In the genomic region with DNA sequence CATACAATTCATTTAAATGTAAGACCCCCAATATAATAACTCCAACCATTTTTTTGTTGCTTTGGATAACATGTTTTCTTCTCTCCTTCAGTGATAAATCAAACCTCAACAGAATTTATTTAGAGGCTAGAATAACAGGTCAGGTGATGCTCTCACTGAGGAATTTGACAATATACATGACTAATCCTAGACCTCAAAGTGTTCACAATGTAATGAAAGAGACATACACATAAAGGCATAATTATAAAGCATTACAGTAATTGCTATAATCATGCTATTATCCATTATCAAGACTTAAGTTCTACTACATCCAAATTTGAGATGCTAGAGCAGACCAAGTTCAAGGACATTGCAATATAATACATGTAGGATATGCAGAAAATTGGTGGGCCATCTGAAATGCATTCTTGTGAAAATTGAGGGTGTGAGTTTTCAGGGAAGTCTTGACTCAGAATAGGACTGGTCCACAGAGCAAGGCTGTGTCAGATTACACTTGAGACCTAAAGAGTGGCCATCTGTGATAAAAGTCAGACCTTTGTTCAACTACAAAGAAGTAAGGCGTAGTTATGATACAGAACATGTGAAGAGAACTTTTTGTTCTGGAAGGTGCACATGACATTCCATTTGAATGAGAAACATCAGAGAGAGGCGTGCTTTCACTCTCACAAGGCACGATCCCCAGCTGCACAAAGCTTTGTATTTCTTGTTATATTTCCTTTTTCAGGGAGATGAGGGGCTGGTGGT, we compare ENCODE assay signal across 16 cellular contexts. TPM values are rescaled to one million over a fixed set of nuclear protein-coding genes. Genes with fewer than 3 reads are reported as not detected.
DNase-seq lines count a peak whose midpoint lies in the region; ATAC-seq and TF ChIP-seq lines count a peak whose summit lies in the region.
"Had no signal": no experiment of that assay in that cellular context is flagged by ENCODE, and none has a peak within 500 bp of the region (broad histone marks: within the 10 kb centered on the region; RNA-seq: fewer than 3 reads in every experiment).

No MANE protein-coding gene starts in this region.

- H3K4me1 Mint-ChIP-seq in naive thymus-derived CD4-positive, alpha-beta T cell: peaks cover 0 to 2% (median 0%) of the 10 kb centered on the region in 7 donors
- H3K4me1 Mint-ChIP-seq: activated naive CD8-positive, alpha-beta T cell treated with anti-CD3 and anti-CD28 coated beads for 36 hours had no signal

- H2AFZ ChIP-seq in hepatocyte: no peak overlapping the region

- no peaks in the 10 kb centered on the region for H3K36me3 Mint-ChIP-seq in naive thymus-derived CD4-positive, alpha-beta T cell
- H3K36me3 Mint-ChIP-seq: activated naive CD8-positive, alpha-beta T cell treated with anti-CD3 and anti-CD28 coated beads for 36 hours had no signal

- no peaks in the 10 kb centered on the region for H3K79me2 ChIP-seq in hepatocyte

- no peaks in the 10 kb centered on the region for H3K9me2 ChIP-seq in hepatocyte (replicated peaks; ENCODE audit: insufficient read depth)

- intact Hi-C loops in naive thymus-derived CD4-positive, alpha-beta T cell (cut with micrococcal nuclease): no loop called here

- DNase-seq in COLO829 (ENCODE audit: low spot score) (peak; percentile 85), M059J (ENCODE audit: low read depth) (peak; percentile 71), astrocyte of the hippocampus (ENCODE audit: low read depth, low spot score) (peak; percentile 66), hepatocyte (ENCODE audit: low spot score) (no peak)
- DNase-seq in naive thymus-derived CD4-positive, alpha-beta T cell: no peak
- DNase-seq: activated naive CD8-positive, alpha-beta T cell treated with anti-CD3 and anti-CD28 coated beads for 36 hours; DMS53; effector CD4-positive, alpha-beta T cell; mesendoderm; NCI-H1048; NCI-H82; pancreas; SJCRH30 had no signal

- no peaks in the 10 kb centered on the region for H4K20me1 ChIP-seq in hepatocyte (ENCODE audit: insufficient read depth, poor library complexity, severe bottlenecking)

- H3K4me2 ChIP-seq in hepatocyte: no peak overlapping the region

- H3K9me3 Mint-ChIP-seq in naive thymus-derived CD4-positive, alpha-beta T cell: peaks cover 0 to 3% (median 0%) of the 10 kb centered on the region in 11 donors
- H3K9me3 Mint-ChIP-seq: activated naive CD8-positive, alpha-beta T cell treated with anti-CD3 and anti-CD28 coated beads for 36 hours had no signal

- CTCF ChIA-PET in naive thymus-derived CD4-positive, alpha-beta T cell (lab: Charles Lee): interaction anchor here (1.0 kb wide), 1 partner anchor 11 kb away, joined by 3 read pairs; no protein-coding TSS in a partner anchor

- peaks cover 33 to 56% (median 42%) of the 10 kb centered on the region in 5 donors for H3K27me3 Mint-ChIP-seq in naive thymus-derived CD4-positive, alpha-beta T cell

- peak overlapping the region; percentile 67 for H3K27ac ChIP-seq in hepatocyte
- no peak overlapping the region for H3K27ac ChIP-seq in naive thymus-derived CD4-positive, alpha-beta T cell (ENCODE audit: low read depth, low read length)
- H3K27ac ChIP-seq: pancreas, SJCRH30 had no signal

- WGBS in hepatocyte (ENCODE audit: low lambda C conversion rate, missing lambda C conversion rate): 54% methylated on average over 3 of the region's 3 CpGs

- no peak overlapping the region for H3K4me3 Mint-ChIP-seq in naive thymus-derived CD4-positive, alpha-beta T cell
- H3K4me3 Mint-ChIP-seq: activated naive CD8-positive, alpha-beta T cell treated with anti-CD3 and anti-CD28 coated beads for 36 hours had no signal

- no peak for ATAC-seq in naive thymus-derived CD4-positive, alpha-beta T cell
- ATAC-seq in GM21737 (IDR thresholded peaks at IDR 0.05; ENCODE audit: unreplicated experiment) (no peak), HG02884 (IDR thresholded peaks at IDR 0.05; ENCODE audit: unreplicated experiment) (no peak), GM21367 (IDR thresholded peaks at IDR 0.05; ENCODE audit: unreplicated experiment) (no peak)
- ATAC-seq: pancreas had no signal

- H3K4me1 ChIP-seq in hepatocyte (ENCODE audit: insufficient read depth): peaks cover 5% of the 10 kb centered on the region
- no peaks in the 10 kb centered on the region for H3K4me1 ChIP-seq in naive thymus-derived CD4-positive, alpha-beta T cell (ENCODE audit: control insufficient read depth in 2 of 2, insufficient read depth in 2 of 2, low read length in 2 of 2)
- H3K4me1 ChIP-seq: pancreas had no signal

- POLR2A ChIA-PET in naive thymus-derived CD4-positive, alpha-beta T cell (lab: Charles Lee): no interaction called here

- no peaks in the 10 kb centered on the region for H3K27me3 ChIP-seq in hepatocyte
- H3K27me3 ChIP-seq in naive thymus-derived CD4-positive, alpha-beta T cell (ENCODE audit: control insufficient read depth in 2 of 2, insufficient read depth in 2 of 2, low read length in 2 of 2): peaks cover 0 to 5% of the 10 kb centered on the region in 2 donors
- H3K27me3 ChIP-seq: pancreas, SJCRH30 had no signal

- H3K4me3 ChIP-seq in hepatocyte: no peak overlapping the region
- no peak overlapping the region for H3K4me3 ChIP-seq in naive thymus-derived CD4-positive, alpha-beta T cell (ENCODE audit: low read length)
- H3K4me3 ChIP-seq: pancreas, SJCRH30 had no signal

- no peaks in the 10 kb centered on the region for H3K36me3 ChIP-seq in hepatocyte (replicated peaks; ENCODE audit: insufficient read depth, low read depth)
- no peaks in the 10 kb centered on the region for H3K36me3 ChIP-seq in naive thymus-derived CD4-positive, alpha-beta T cell (ENCODE audit: control insufficient read depth in 2 of 3, insufficient read depth in 3 of 3, low read length in 3 of 3)
- H3K36me3 ChIP-seq: pancreas, SJCRH30 had no signal

- H3K9me3 ChIP-seq in hepatocyte (ENCODE audit: low read depth): no peaks in the 10 kb centered on the region
- no peaks in the 10 kb centered on the region for H3K9me3 ChIP-seq in naive thymus-derived CD4-positive, alpha-beta T cell (ENCODE audit: control insufficient read depth in 2 of 3, low read length in 3 of 3)
- H3K9me3 ChIP-seq: pancreas, SJCRH30 had no signal

- no peak overlapping the region for H3K27ac Mint-ChIP-seq in naive thymus-derived CD4-positive, alpha-beta T cell
- H3K27ac Mint-ChIP-seq: activated naive CD8-positive, alpha-beta T cell treated with anti-CD3 and anti-CD28 coated beads for 36 hours had no signal

- no peak for TF ChIP-seq CTCF in hepatocyte (IDR thresholded peaks at IDR 0.05; ENCODE audit: poor library complexity)

RNA-seq across cellular contexts. Expression of a gene that starts 45.5 kb away (rescaled TPM):
- total RNA-seq in M059J (2014; rRNA removed; shearing (Covaris generic)): 5.9 and 7.8 TPM in 2 replicates
- 8.0 and 8.3 TPM in 2 replicates for total RNA-seq in hepatocyte
- polyA plus RNA-seq in hepatocyte: 3.2 and 5.2 TPM in 2 replicates
- total RNA-seq in naive thymus-derived CD4-positive, alpha-beta T cell: 10 to 100 TPM in 3 of 5 experiments, 1 to 10 TPM in 2; 6.0 to 16.3 (median 12.7) TPM
- 1 to 10 TPM; 3.2 to 8.0 TPM for polyA plus RNA-seq in naive thymus-derived CD4-positive, alpha-beta T cell

Comparison
In these comparisons a context has a peak if more than half of its experiments do, and no peak if none do; other contexts are left out.
1. DNase-seq: peak in COLO829 (single experiment), M059J (single experiment) and astrocyte of the hippocampus (single experiment); none in hepatocyte (single experiment) and naive thymus-derived CD4-positive, alpha-beta T cell (0 of 9).